In the genomic region with DNA sequence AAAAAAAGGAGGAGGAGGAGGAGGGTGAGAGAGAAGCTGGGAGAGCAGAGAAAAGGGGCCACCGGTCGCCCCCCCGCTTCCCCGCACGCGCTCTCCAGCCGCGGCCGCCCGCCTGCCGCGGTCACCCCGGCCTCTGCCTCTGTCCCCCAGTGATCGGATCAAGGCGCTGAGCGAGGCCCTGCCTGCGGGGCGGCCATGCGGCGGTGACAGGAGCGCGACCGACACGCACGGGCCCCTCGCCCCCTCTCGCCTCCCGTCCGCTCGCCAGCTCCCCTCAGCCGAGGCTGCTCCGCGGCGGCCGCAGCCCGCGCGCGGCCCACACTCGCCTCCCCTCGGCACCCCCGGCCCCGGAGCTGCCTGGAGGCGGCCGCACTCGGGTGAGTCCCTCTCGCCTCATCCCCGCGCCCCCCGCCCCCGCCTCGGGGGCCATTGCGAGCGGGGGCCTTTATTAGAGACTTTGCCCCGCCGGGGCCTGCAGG, we compare ENCODE assay signal across 8 cellular contexts. TPM values are rescaled to one million over a fixed set of nuclear protein-coding genes. Genes with fewer than 3 reads are reported as not detected.
A peak's percentile ranks its signal among the peaks of the same experiment; 100 is the strongest.
DNase-seq lines count a peak whose midpoint lies in the region; ATAC-seq, FAIRE-seq and TF ChIP-seq lines count a peak whose summit lies in the region.

A gene (plus strand): TSS at position 27 of the 479 bp plus-strand sequence. CDS start 31,411 bp downstream, outside the sequence.

- FAIRE-seq in RCC 7860 (lab: Jason Lieb, UNC): no peak

- peak within 1 kb of the TSS; percentile 81 to 83 for H3K9ac ChIP-seq in mucosa of rectum (ENCODE audit: low read depth in 1 of 2, low read length in 2 of 2)

- ATAC-seq in HG03025 (IDR thresholded peaks at IDR 0.05; ENCODE audit: low FRiP score, unreplicated experiment): peak; percentile 22
- peak; percentile 36 for ATAC-seq in effector memory CD8-positive, alpha-beta T cell (replicated peaks)
- peak in 1 of 2 donors; percentile 38 for ATAC-seq in upper lobe of left lung (ENCODE audit: low FRiP score in 2 of 2)

- no peak for TF ChIP-seq EP300 in upper lobe of left lung (IDR thresholded peaks at IDR 0.05)

- WGBS in upper lobe of left lung, 2 donors: 0 to 1% methylated on average over 14 to 26 of the region's 56 CpGs

- TF ChIP-seq POLR2A in upper lobe of left lung (IDR thresholded peaks at IDR 0.05): no peak

- H3K27ac ChIP-seq in mucosa of rectum (ENCODE audit: low read depth in 2 of 2, low read length in 2 of 2) (peak within 1 kb of the TSS; percentile 86 to 94), upper lobe of left lung (peak within 1 kb of the TSS; percentile 98 to 100 (median 98))

- H3K36me3 Mint-ChIP-seq in T-helper 1 cell treated with Interleukin-12 subunit alpha and Interleukin-12 subunit beta and Interleukin-4 antibody, amounts not matched to agents 30 μg/mL and 1 μg/mL, for 36 hours (ENCODE audit: low read depth): peaks cover 10% of the 10 kb centered on the region
- peaks cover 37% of the 10 kb centered on the region for H3K36me3 Mint-ChIP-seq in effector memory CD8-positive, alpha-beta T cell (ENCODE audit: insufficient read depth)

- peak within 1 kb of the TSS; percentile 78 to 88 for H3K4me3 ChIP-seq in mucosa of rectum (ENCODE audit: low read length in 2 of 2)
- peak within 1 kb of the TSS; percentile 98 to 100 (median 100) for H3K4me3 ChIP-seq in upper lobe of left lung

- H3K4me1 ChIP-seq in mucosa of rectum (ENCODE audit: control insufficient read depth in 2 of 2, insufficient read depth in 2 of 2, low read length in 2 of 2) (peaks cover 11 to 20% of the 10 kb centered on the region in 2 donors), upper lobe of left lung (peaks cover 44 to 62% (median 49%) of the 10 kb centered on the region in 4 donors)

- H3K27me3 ChIP-seq in mucosa of rectum (ENCODE audit: control insufficient read depth in 2 of 2, insufficient read depth in 2 of 2, low read length in 2 of 2) (no peaks in the 10 kb centered on the region), upper lobe of left lung (no peaks in the 10 kb centered on the region)

- peak within 1 kb of the TSS; percentile 93 for H3K27ac Mint-ChIP-seq in T-helper 1 cell treated with Interleukin-12 subunit alpha and Interleukin-12 subunit beta and Interleukin-4 antibody, amounts not matched to agents 30 μg/mL and 1 μg/mL, for 36 hours
- H3K27ac Mint-ChIP-seq in effector memory CD8-positive, alpha-beta T cell: peak within 1 kb of the TSS; percentile 97 to 98

- H3K9me3 Mint-ChIP-seq in T-helper 1 cell treated with Interleukin-12 subunit alpha and Interleukin-12 subunit beta and Interleukin-4 antibody, amounts not matched to agents 30 μg/mL and 1 μg/mL, for 36 hours: no peaks in the 10 kb centered on the region
- H3K9me3 Mint-ChIP-seq in effector memory CD8-positive, alpha-beta T cell: no peaks in the 10 kb centered on the region

- H3K27me3 Mint-ChIP-seq in T-helper 1 cell treated with Interleukin-12 subunit alpha and Interleukin-12 subunit beta and Interleukin-4 antibody, amounts not matched to agents 30 μg/mL and 1 μg/mL, for 36 hours (ENCODE audit: low read depth): no peaks in the 10 kb centered on the region
- no peaks in the 10 kb centered on the region for H3K27me3 Mint-ChIP-seq in effector memory CD8-positive, alpha-beta T cell

- TF ChIP-seq CTCF in upper lobe of left lung (IDR thresholded peaks at IDR 0.05): peak in 1 of 6 experiments; percentile 0

- peak within 1 kb of the TSS; percentile 88 for H3K4me3 Mint-ChIP-seq in T-helper 1 cell treated with Interleukin-12 subunit alpha and Interleukin-12 subunit beta and Interleukin-4 antibody, amounts not matched to agents 30 μg/mL and 1 μg/mL, for 36 hours
- H3K4me3 Mint-ChIP-seq in effector memory CD8-positive, alpha-beta T cell: peak within 1 kb of the TSS; percentile 96 to 98

- H3K4me1 Mint-ChIP-seq in T-helper 1 cell treated with Interleukin-12 subunit alpha and Interleukin-12 subunit beta and Interleukin-4 antibody, amounts not matched to agents 30 μg/mL and 1 μg/mL, for 36 hours (ENCODE audit: low read depth): peaks cover 37% of the 10 kb centered on the region
- peaks cover 33 to 45% of the 10 kb centered on the region in 2 donors for H3K4me1 Mint-ChIP-seq in effector memory CD8-positive, alpha-beta T cell (ENCODE audit: low read depth in 2 of 2)

- H3K36me3 ChIP-seq in mucosa of rectum (ENCODE audit: control insufficient read depth in 2 of 2, insufficient read depth in 2 of 2, low read length in 2 of 2) (no peaks in the 10 kb centered on the region), upper lobe of left lung (no peaks in the 10 kb centered on the region)

- DNase-seq in activated gamma-delta T cell (lab: John Stamatoyannopoulos, UW) (peak; percentile 61), activated gamma-delta T cell treated with Interleukin-2 at 50 U/mL for 16 hours (no peak), upper lobe of left lung (peak in 1 of 2 donors; percentile 34), RCC 7860 (ENCODE audit: low spot score) (no peak)
- DNase-seq in effector memory CD8-positive, alpha-beta T cell: peak in 2 of 3 experiments; percentile 52 to 55

- no peaks in the 10 kb centered on the region for H3K9me3 ChIP-seq in mucosa of rectum (ENCODE audit: control insufficient read depth in 2 of 2, low read length in 2 of 2)
- H3K9me3 ChIP-seq in upper lobe of left lung: no peaks in the 10 kb centered on the region

RNA-seq across cellular contexts. Expression of the gene that starts here (rescaled TPM):
- total RNA-seq in upper lobe of left lung: 100 to 1,000 TPM; 138 to 506 (median 219) TPM

Comparison
In these comparisons a context has a peak if more than half of its experiments do, and no peak if none do; other contexts are left out.
1. DNase-seq: peak in activated gamma-delta T cell (single experiment) and effector memory CD8-positive, alpha-beta T cell (2 of 3); none in activated gamma-delta T cell treated with Interleukin-2 at 50 U/mL for 16 hours (single experiment) and RCC 7860 (single experiment).